8 cellular contexts compared by ENCODE assay signal in the genomic region with DNA sequence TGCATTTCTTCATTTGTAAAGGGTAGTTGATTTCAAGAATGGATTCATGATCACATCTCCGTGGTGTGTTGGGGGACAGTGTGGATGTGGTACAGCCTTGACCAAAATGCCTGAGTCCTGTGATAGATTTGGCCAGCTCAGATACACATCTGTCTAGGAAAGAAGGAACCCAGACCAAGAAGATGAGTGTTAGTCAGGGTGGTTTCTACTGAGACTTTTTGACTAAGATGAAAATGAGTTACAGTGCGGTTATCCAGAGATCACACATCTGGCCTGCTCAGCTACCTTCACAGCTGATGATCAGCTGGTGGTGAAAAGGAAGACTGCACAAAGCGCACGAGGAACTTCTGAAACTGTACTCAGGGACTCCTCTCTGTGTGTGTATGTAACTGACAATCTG.
DNase-seq lines count a peak whose midpoint lies in the region; ATAC-seq and TF ChIP-seq lines count a peak whose summit lies in the region.

No MANE protein-coding gene starts in this region.

- H3K4me3 Mint-ChIP-seq in activated CD4-positive, alpha-beta memory T cell treated with anti-CD3 and anti-CD28 coated beads for 36 hours = peak overlapping the region; percentile 59
- H3K4me3 Mint-ChIP-seq in mesothelial cell of epicardium (no peak overlapping the region), type B pancreatic cell (no peak overlapping the region)

- DNase-seq in left ventricle myocardium superior = no peak
- no peak for DNase-seq in Right ventricle myocardium inferior (ENCODE audit: missing footprints)
- peak; percentile 76 for DNase-seq in activated CD4-positive, alpha-beta memory T cell treated with anti-CD3 and anti-CD28 coated beads for 36 hours
- DNase-seq in mesothelial cell of epicardium (ENCODE audit: low spot score in 2 of 2, unreplicated experiment in 2 of 2) = no peak
- no peak for DNase-seq in NCI-H510A treated with DMSO at 0.1 percent for 48 hours (lab: John Stamatoyannopoulos, UW)
- no peak for DNase-seq in DMS 273 (lab: John Stamatoyannopoulos, UW; ENCODE audit: unreplicated experiment)
- no peak for DNase-seq in type B pancreatic cell (ENCODE audit: extremely low spot score, unreplicated experiment)

- no peaks in the 10 kb centered on the region for H3K36me3 Mint-ChIP-seq in activated CD4-positive, alpha-beta memory T cell treated with anti-CD3 and anti-CD28 coated beads for 36 hours
- H3K36me3 Mint-ChIP-seq in mesothelial cell of epicardium = no peaks in the 10 kb centered on the region
- peaks cover 20% of the 10 kb centered on the region for H3K36me3 Mint-ChIP-seq in type B pancreatic cell

- POLR2A ChIA-PET in activated CD4-positive, alpha-beta memory T cell treated with anti-CD3 and anti-CD28 coated beads for 36 hours (lab: Charles Lee) = interaction anchor here (1.0 to 2.4 kb wide), 12 partner anchors 20 to 225 kb away, joined by 3 to 9 read pairs (median 4); a partner anchor contains a TSS

- H3K27ac Mint-ChIP-seq in activated CD4-positive, alpha-beta memory T cell treated with anti-CD3 and anti-CD28 coated beads for 36 hours = peak overlapping the region; percentile 89
- peak overlapping the region; percentile 52 for H3K27ac Mint-ChIP-seq in mesothelial cell of epicardium
- H3K27ac Mint-ChIP-seq in type B pancreatic cell = no peak overlapping the region

- CTCF ChIA-PET in activated CD4-positive, alpha-beta memory T cell treated with anti-CD3 and anti-CD28 coated beads for 36 hours (lab: Charles Lee) = interaction anchor here (0.6 to 2.6 kb wide), 13 partner anchors 12 to 234 kb away, joined by 3 to 14 read pairs (median 6); a partner anchor contains a TSS

- intact Hi-C loops in left ventricle myocardium superior (cut with micrococcal nuclease) = no loop called here
- intact Hi-C loops in Right ventricle myocardium inferior (cut with DNase I) = no loop called here
- intact Hi-C loops in activated CD4-positive, alpha-beta memory T cell treated with anti-CD3 and anti-CD28 coated beads for 36 hours (cut with micrococcal nuclease) = loop anchor here (1.0 to 2.0 kb wide), 10 partner anchors 12 to 485 kb away; a partner anchor contains a TSS

- TF ChIP-seq CTCF in mesothelial cell of epicardium (IDR thresholded peaks at IDR 0.05; ENCODE audit: unreplicated experiment) (no peak), type B pancreatic cell (conservative IDR thresholded peaks at IDR 0.05) (no peak)

- no peaks in the 10 kb centered on the region for H3K9me3 Mint-ChIP-seq in activated CD4-positive, alpha-beta memory T cell treated with anti-CD3 and anti-CD28 coated beads for 36 hours
- no peaks in the 10 kb centered on the region for H3K9me3 Mint-ChIP-seq in mesothelial cell of epicardium
- H3K9me3 Mint-ChIP-seq in type B pancreatic cell = no peaks in the 10 kb centered on the region

- peak; percentile 8 for ATAC-seq in left ventricle myocardium superior
- no peak for ATAC-seq in Right ventricle myocardium inferior
- peak; percentile 93 for ATAC-seq in HG03175 (IDR thresholded peaks at IDR 0.05; ENCODE audit: unreplicated experiment)

- H3K4me1 Mint-ChIP-seq in activated CD4-positive, alpha-beta memory T cell treated with anti-CD3 and anti-CD28 coated beads for 36 hours (ENCODE audit: low read depth) = peaks cover 68% of the 10 kb centered on the region
- H3K4me1 Mint-ChIP-seq in mesothelial cell of epicardium (peaks cover 31% of the 10 kb centered on the region), type B pancreatic cell (ENCODE audit: unreplicated experiment) (peaks cover 49% of the 10 kb centered on the region)

- no peaks in the 10 kb centered on the region for H3K27me3 Mint-ChIP-seq in activated CD4-positive, alpha-beta memory T cell treated with anti-CD3 and anti-CD28 coated beads for 36 hours
- no peaks in the 10 kb centered on the region for H3K27me3 Mint-ChIP-seq in mesothelial cell of epicardium (ENCODE audit: low read depth)
- H3K27me3 Mint-ChIP-seq in type B pancreatic cell = no peaks in the 10 kb centered on the region
